In the genomic region with DNA sequence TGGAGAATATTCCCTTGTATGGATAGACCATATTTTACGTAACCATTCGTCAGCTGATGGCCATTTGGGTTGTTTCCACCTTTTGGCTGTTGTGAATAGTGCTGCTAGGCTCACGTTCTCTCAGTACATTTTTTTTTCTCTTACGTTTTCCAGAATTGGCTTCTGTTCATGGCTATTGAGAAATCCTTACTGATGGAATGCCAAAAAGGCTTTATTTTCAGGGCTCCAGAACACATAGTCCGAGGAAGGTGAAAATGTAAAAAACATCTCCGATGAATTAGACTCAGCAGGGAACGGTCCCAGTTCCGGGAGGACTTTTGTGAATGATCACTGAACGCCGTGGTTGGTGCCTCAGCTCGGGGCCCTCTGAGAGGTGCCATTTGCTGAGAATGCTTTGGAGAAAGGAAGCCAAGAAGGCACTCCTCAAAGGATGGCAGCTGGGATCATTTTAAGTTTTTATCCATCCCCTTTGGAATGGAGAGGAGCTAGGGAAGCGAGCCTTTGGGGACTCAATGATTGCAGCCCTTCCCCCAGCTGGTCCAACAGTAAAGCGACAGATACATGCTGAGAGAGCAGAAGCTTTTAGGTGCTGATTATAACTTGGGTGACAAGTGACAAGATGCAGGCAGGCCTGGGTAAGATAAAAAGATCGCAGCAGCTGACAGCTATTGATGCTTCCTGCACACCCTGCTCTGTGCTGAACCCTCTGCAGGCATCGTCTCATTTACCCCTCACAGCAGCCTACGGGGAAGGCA, we compare ENCODE assay signal across 10 cellular contexts.
DNase-seq lines count a peak whose midpoint lies in the region; ATAC-seq and TF ChIP-seq lines count a peak whose summit lies in the region.
"Had no signal": no experiment of that assay in that cellular context is flagged by ENCODE, and none has a peak within 500 bp of the region (broad histone marks: within the 10 kb centered on the region; RNA-seq: fewer than 3 reads in every experiment).

No MANE protein-coding gene starts in this region.

- H3K4me1 Mint-ChIP-seq in HFFc6 (ENCODE audit: low read depth) = peaks cover 11% of the 10 kb centered on the region
- no peaks in the 10 kb centered on the region for H3K4me1 Mint-ChIP-seq in activated T-cell treated with anti-CD3 and anti-CD28 coated beads, Interleukin-2, amount 50 U/mL, for 4 hours (ENCODE audit: low read depth)

- H3K27me3 Mint-ChIP-seq in HFFc6 (ENCODE audit: insufficient read depth) = peaks cover 62% of the 10 kb centered on the region
- peaks cover 34% of the 10 kb centered on the region for H3K27me3 Mint-ChIP-seq in activated T-cell treated with anti-CD3 and anti-CD28 coated beads, Interleukin-2, amount 50 U/mL, for 4 hours (ENCODE audit: low read depth)

- TF ChIP-seq CTCF in HFFc6 (IDR thresholded peaks at IDR 0.05) = no peak

- H3K36me3 Mint-ChIP-seq in HFFc6 (ENCODE audit: low read depth) = no peaks in the 10 kb centered on the region
- H3K36me3 Mint-ChIP-seq in activated T-cell treated with anti-CD3 and anti-CD28 coated beads, Interleukin-2, amount 50 U/mL, for 4 hours (ENCODE audit: insufficient read depth) = no peaks in the 10 kb centered on the region
- H3K36me3 Mint-ChIP-seq: natural killer cell treated with Interleukin-12 subunit alpha and Interleukin-12 subunit beta and Interleukin-15 and Interleukin-18, amount 100 ng/mL, for 72 hours had no signal

- ATAC-seq in activated T-cell treated with anti-CD3 and anti-CD28 coated beads, Interleukin-2, amount 50 U/mL, for 4 hours = no peak
- ATAC-seq: natural killer cell treated with Interleukin-12 subunit alpha and Interleukin-12 subunit beta and Interleukin-15 and Interleukin-18, amount 100 ng/mL, for 72 hours had no signal

- H3K9me3 Mint-ChIP-seq in HFFc6 = no peaks in the 10 kb centered on the region
- H3K9me3 Mint-ChIP-seq in activated T-cell treated with anti-CD3 and anti-CD28 coated beads, Interleukin-2, amount 50 U/mL, for 4 hours = no peaks in the 10 kb centered on the region
- H3K9me3 Mint-ChIP-seq: natural killer cell treated with Interleukin-12 subunit alpha and Interleukin-12 subunit beta and Interleukin-15 and Interleukin-18, amount 100 ng/mL, for 72 hours had no signal

- H3K27ac Mint-ChIP-seq in HFFc6 = no peak overlapping the region
- H3K27ac Mint-ChIP-seq: natural killer cell treated with Interleukin-12 subunit alpha and Interleukin-12 subunit beta and Interleukin-15 and Interleukin-18, amount 100 ng/mL, for 72 hours had no signal

- H3K4me3 Mint-ChIP-seq in HFFc6 = no peak overlapping the region
- H3K4me3 Mint-ChIP-seq in activated T-cell treated with anti-CD3 and anti-CD28 coated beads, Interleukin-2, amount 50 U/mL, for 4 hours = no peak overlapping the region
- H3K4me3 Mint-ChIP-seq: natural killer cell treated with Interleukin-12 subunit alpha and Interleukin-12 subunit beta and Interleukin-15 and Interleukin-18, amount 100 ng/mL, for 72 hours had no signal

- peak; percentile 16 for DNase-seq in HFFc6
- peak; percentile 68 for DNase-seq in cerebellar cortex (ENCODE audit: low spot score)
- DNase-seq in iris pigment epithelial cell (ENCODE audit: low read depth) = peak; percentile 68
- peak; percentile 48 for DNase-seq in superior temporal gyrus (ENCODE audit: extremely low spot score)
- DNase-seq in GM19240 (ENCODE audit: insufficient read length, low spot score) = no peak
- DNase-seq in activated T-cell treated with anti-CD3 and anti-CD28 coated beads, Interleukin-2, amount 50 U/mL, for 4 hours = no peak
- no peak for DNase-seq in NCI-H2196 treated with DMSO at 0.1 percent for 48 hours (lab: John Stamatoyannopoulos, UW; ENCODE audit: unreplicated experiment)
- DNase-seq: KG1, NCI-H2171 had no signal

Comparison
In these comparisons a context has a peak if more than half of its experiments do, and no peak if none do; other contexts are left out.
1. DNase-seq: peak in HFFc6 (single experiment), cerebellar cortex (single experiment), iris pigment epithelial cell (single experiment) and superior temporal gyrus (single experiment); none in GM19240 (single experiment), activated T-cell treated with anti-CD3 and anti-CD28 coated beads, Interleukin-2, amount 50 U/mL, for 4 hours (single experiment) and NCI-H2196 treated with DMSO at 0.1 percent for 48 hours (single experiment).